16 cellular contexts compared by ENCODE assay signal in genomic region chr19:43201891-43202290, GRCh38. TPM values are rescaled to one million over a fixed set of nuclear protein-coding genes. Genes with fewer than 3 reads are reported as not detected.
"Had no signal": no experiment of that assay in that cellular context is flagged by ENCODE, and none has a peak within 500 bp of the region (broad histone marks: within the 10 kb centered on the region; RNA-seq: fewer than 3 reads in every experiment).

No MANE protein-coding gene starts in this region.

RNA-seq across cellular contexts. Expression of gene PSG4, which starts 3.5 kb away (rescaled TPM):
- total RNA-seq: aorta; dermis microvascular lymphatic vessel endothelial cell; hepatocyte; left ventricle myocardium superior; mononuclear cell; myocyte; right lobe of liver; spleen; T-helper 1 cell treated with Interleukin-12 subunit alpha and Interleukin-12 subunit beta and Interleukin-4 antibody, amounts not matched to agents 30 ng/mL and 1 ng/mL, for 36 hours; thoracic aorta; WTC11 had no signal
- polyA plus RNA-seq: aorta, hepatocyte, immature natural killer cell, spleen had no signal

RNA-seq across cellular contexts. Expression of gene PSG5, which starts 15.6 kb away (rescaled TPM):
- total RNA-seq: activated naive CD4-positive, alpha-beta T cell treated with anti-CD3 and anti-CD28 coated beads, Interleukin-2, amount 50 U/mL, for 72 hours; activated T-helper 17 cell treated with anti-CD3 and anti-CD28 coated beads, Interleukin-2, amount 50 U/mL, for 72 hours; aorta; dermis microvascular lymphatic vessel endothelial cell; left ventricle myocardium superior; mononuclear cell; myocyte; right lobe of liver; spleen; T-helper 1 cell treated with Interleukin-12 subunit alpha and Interleukin-12 subunit beta and Interleukin-4 antibody, amounts not matched to agents 30 ng/mL and 1 ng/mL, for 36 hours; thoracic aorta; vagina; WTC11 had no signal
- polyA plus RNA-seq: adipose tissue, aorta, immature natural killer cell, spleen had no signal
